14 cellular contexts compared by ENCODE assay signal in genomic region chr5:17190799-17191391, GRCh38. TPM values are rescaled to one million over a fixed set of nuclear protein-coding genes. Genes with fewer than 3 reads are reported as not detected.
DNase-seq lines count a peak whose midpoint lies in the region; ATAC-seq and TF ChIP-seq lines count a peak whose summit lies in the region.
"Had no signal": no experiment of that assay in that cellular context is flagged by ENCODE, and none has a peak within 500 bp of the region (broad histone marks: within the 10 kb centered on the region; RNA-seq: fewer than 3 reads in every experiment).

No MANE protein-coding gene starts in this region.

- H3K4me3 ChIP-seq in SJSA1 (no peak overlapping the region), skeletal muscle satellite cell (ENCODE audit: low read length) (peak overlapping the region; percentile 21)
- H3K4me3 ChIP-seq: right atrium auricular region, vagina had no signal

- H3K27ac ChIP-seq in SJSA1, result peak overlapping the region; percentile 11
- H3K27ac ChIP-seq: right atrium auricular region, vagina had no signal

- H3K9ac ChIP-seq in skeletal muscle satellite cell (ENCODE audit: low read depth, low read length), result peak overlapping the region; percentile 52

- H3K4me1 Mint-ChIP-seq in natural killer cell treated with Interleukin-12 subunit alpha and Interleukin-12 subunit beta and Interleukin-15 and Interleukin-18, amount 100 ng/mL, for 72 hours (ENCODE audit: low read depth in 2 of 2), result peaks cover 0 to 3% of the 10 kb centered on the region in 2 donors
- H3K4me1 Mint-ChIP-seq: stimulated activated effector memory CD8-positive, alpha-beta T cell treated with anti-CD3 and anti-CD28 coated beads, Interleukin-12 subunit alpha, Interleukin-12 subunit beta, amount 100 ng/mL, for 72 hours had no signal

- POLR2A ChIA-PET in HEK293T (lab: Yijun Ruan, JAX), result no interaction called here

- DNase-seq in HCEC 1CT, result peak; percentile 45
- DNase-seq in SJSA1 (ENCODE audit: low read depth in 1 of 2, low spot score in 2 of 2), result peak in 1 of 2 experiments; percentile 37
- DNase-seq in fibroblast of peridontal ligament (ENCODE audit: extremely low read depth), result peak; percentile 86
- DNase-seq in natural killer cell treated with Interleukin-12 subunit alpha and Interleukin-12 subunit beta and Interleukin-15 and Interleukin-18, amount 100 ng/mL, for 72 hours (ENCODE audit: low spot score), result no peak
- no peak for DNase-seq in NCI-H524 treated with DMSO at 0.1 percent for 48 hours (lab: John Stamatoyannopoulos, UW)
- DNase-seq in HEK293T (ENCODE audit: extremely low spot score), result no peak
- no peak for DNase-seq in NCI-H2029 treated with DMSO at 0.1 percent for 48 hours (lab: John Stamatoyannopoulos, UW)
- DNase-seq: activated gamma-delta T cell; effector memory CD4-positive, alpha-beta T cell; stimulated activated CD4-positive, alpha-beta T cell treated with anti-CD3 and anti-CD28 coated beads, Interleukin-4, amount 100 ng/mL, for 4 hours had no signal

- peak overlapping the region; percentile 53 for H3K4me2 ChIP-seq in skeletal muscle satellite cell (ENCODE audit: low read length)

- H3K9me3 ChIP-seq in SJSA1 (replicated peaks), result no peaks in the 10 kb centered on the region
- no peaks in the 10 kb centered on the region for H3K9me3 ChIP-seq in skeletal muscle satellite cell (replicated peaks; ENCODE audit: low read length)
- H3K9me3 ChIP-seq: right atrium auricular region, vagina had no signal

- H3K27ac Mint-ChIP-seq in natural killer cell treated with Interleukin-12 subunit alpha and Interleukin-12 subunit beta and Interleukin-15 and Interleukin-18, amount 100 ng/mL, for 72 hours, result no peak overlapping the region
- H3K27ac Mint-ChIP-seq: stimulated activated effector memory CD8-positive, alpha-beta T cell treated with anti-CD3 and anti-CD28 coated beads, Interleukin-12 subunit alpha, Interleukin-12 subunit beta, amount 100 ng/mL, for 72 hours had no signal

- no peaks in the 10 kb centered on the region for H3K36me3 Mint-ChIP-seq in natural killer cell treated with Interleukin-12 subunit alpha and Interleukin-12 subunit beta and Interleukin-15 and Interleukin-18, amount 100 ng/mL, for 72 hours
- H3K36me3 Mint-ChIP-seq: stimulated activated effector memory CD8-positive, alpha-beta T cell treated with anti-CD3 and anti-CD28 coated beads, Interleukin-12 subunit alpha, Interleukin-12 subunit beta, amount 100 ng/mL, for 72 hours had no signal

- peaks cover 0 to 5% of the 10 kb centered on the region in 2 donors for H3K27me3 Mint-ChIP-seq in natural killer cell treated with Interleukin-12 subunit alpha and Interleukin-12 subunit beta and Interleukin-15 and Interleukin-18, amount 100 ng/mL, for 72 hours

- CTCF ChIA-PET in HEK293T (lab: Yijun Ruan, JAX), result interaction anchor here (0.6 to 3.7 kb wide), 16 partner anchors 10 to 1030 kb away, joined by 3 to 28 read pairs (median 6); no protein-coding TSS in a partner anchor

- no peak for ATAC-seq in natural killer cell treated with Interleukin-12 subunit alpha and Interleukin-12 subunit beta and Interleukin-15 and Interleukin-18, amount 100 ng/mL, for 72 hours
- ATAC-seq: stimulated activated effector memory CD8-positive, alpha-beta T cell treated with anti-CD3 and anti-CD28 coated beads, Interleukin-12 subunit alpha, Interleukin-12 subunit beta, amount 100 ng/mL, for 72 hours had no signal

- H3K27me3 ChIP-seq in SJSA1 (replicated peaks) (no peaks in the 10 kb centered on the region), skeletal muscle satellite cell (ENCODE audit: control insufficient read depth, insufficient read depth, low read length) (no peaks in the 10 kb centered on the region)
- H3K27me3 ChIP-seq: right atrium auricular region, vagina had no signal

- H3K4me1 ChIP-seq in SJSA1 (replicated peaks) (peaks cover 45% of the 10 kb centered on the region), skeletal muscle satellite cell (ENCODE audit: control insufficient read depth, insufficient read depth, low read length) (peaks cover 47% of the 10 kb centered on the region)

- no peaks in the 10 kb centered on the region for H3K36me3 ChIP-seq in SJSA1
- H3K36me3 ChIP-seq in skeletal muscle satellite cell (ENCODE audit: insufficient read depth, low read length), result no peaks in the 10 kb centered on the region
- H3K36me3 ChIP-seq: right atrium auricular region, vagina had no signal

- no peaks in the 10 kb centered on the region for H3K9me3 Mint-ChIP-seq in natural killer cell treated with Interleukin-12 subunit alpha and Interleukin-12 subunit beta and Interleukin-15 and Interleukin-18, amount 100 ng/mL, for 72 hours
- H3K9me3 Mint-ChIP-seq: stimulated activated effector memory CD8-positive, alpha-beta T cell treated with anti-CD3 and anti-CD28 coated beads, Interleukin-12 subunit alpha, Interleukin-12 subunit beta, amount 100 ng/mL, for 72 hours had no signal

- no peak overlapping the region for H3K4me3 Mint-ChIP-seq in natural killer cell treated with Interleukin-12 subunit alpha and Interleukin-12 subunit beta and Interleukin-15 and Interleukin-18, amount 100 ng/mL, for 72 hours
- H3K4me3 Mint-ChIP-seq: stimulated activated effector memory CD8-positive, alpha-beta T cell treated with anti-CD3 and anti-CD28 coated beads, Interleukin-12 subunit alpha, Interleukin-12 subunit beta, amount 100 ng/mL, for 72 hours had no signal

TF ChIP-seq in HEK293T, 16 proteins besides CTCF, POLR2A, EP300 and RAD21:
- TF ChIP-seq BHLHE40 (IDR thresholded peaks at IDR 0.05; ENCODE audit: borderline replicate concordance) (no peak), CTBP1 (IDR thresholded peaks at IDR 0.05; ENCODE audit: borderline replicate concordance) (no peak), ARNT (IDR thresholded peaks at IDR 0.05) (no peak), NFRKB (IDR thresholded peaks at IDR 0.05) (no peak), LEF1 (IDR thresholded peaks at IDR 0.05; ENCODE audit: borderline replicate concordance) (no peak), TARDBP (IDR thresholded peaks at IDR 0.05) (no peak), FOXM1 (IDR thresholded peaks at IDR 0.05; ENCODE audit: borderline replicate concordance) (no peak), FOXA1 (IDR thresholded peaks at IDR 0.05) (no peak), SP1 (IDR thresholded peaks at IDR 0.05) (no peak), ELF4 (IDR thresholded peaks at IDR 0.05) (no peak), L3MBTL2 (conservative IDR thresholded peaks at IDR 0.05) (no peak), FOXK2 (IDR thresholded peaks at IDR 0.05) (no peak), SUZ12 (IDR thresholded peaks at IDR 0.05) (no peak), HDGF (IDR thresholded peaks at IDR 0.05; ENCODE audit: borderline replicate concordance) (no peak), ZNF384 (IDR thresholded peaks at IDR 0.05) (no peak)
- TF ChIP-seq, protein P1, sequence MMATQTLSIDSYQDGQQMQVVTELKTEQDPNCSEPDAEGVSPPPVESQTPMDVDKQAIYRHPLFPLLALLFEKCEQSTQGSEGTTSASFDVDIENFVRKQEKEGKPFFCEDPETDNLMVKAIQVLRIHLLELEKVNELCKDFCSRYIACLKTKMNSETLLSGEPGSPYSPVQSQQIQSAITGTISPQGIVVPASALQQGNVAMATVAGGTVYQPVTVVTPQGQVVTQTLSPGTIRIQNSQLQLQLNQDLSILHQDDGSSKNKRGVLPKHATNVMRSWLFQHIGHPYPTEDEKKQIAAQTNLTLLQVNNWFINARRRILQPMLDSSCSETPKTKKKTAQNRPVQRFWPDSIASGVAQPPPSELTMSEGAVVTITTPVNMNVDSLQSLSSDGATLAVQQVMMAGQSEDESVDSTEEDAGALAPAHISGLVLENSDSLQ (IDR thresholded peaks at IDR 0.05), result no peak

RNA-seq across cellular contexts. Expression of gene BASP1, which starts 26.5 kb away (rescaled TPM):
- total RNA-seq in SJSA1 (2014; rRNA removed; shearing (Covaris generic)), result 445 and 523 TPM in 2 replicates
- 57.0 and 75.8 TPM in 2 replicates for total RNA-seq in skeletal muscle satellite cell (2012; rRNA removed)
- 1 to 10 TPM; 3.9 to 8.1 TPM for total RNA-seq in natural killer cell treated with Interleukin-12 subunit alpha and Interleukin-12 subunit beta and Interleukin-15 and Interleukin-18, amount 100 ng/mL, for 72 hours

Comparison
In these comparisons a context has a peak if more than half of its experiments do, and no peak if none do; other contexts are left out.
1. DNase-seq: peak in HCEC 1CT (single experiment) and fibroblast of peridontal ligament (single experiment); none in natural killer cell treated with Interleukin-12 subunit alpha and Interleukin-12 subunit beta and Interleukin-15 and Interleukin-18, amount 100 ng/mL, for 72 hours (single experiment), NCI-H524 treated with DMSO at 0.1 percent for 48 hours (single experiment), HEK293T (single experiment) and NCI-H2029 treated with DMSO at 0.1 percent for 48 hours (single experiment).
2. RNA of gene BASP1, which starts 26.5 kb away (total RNA-seq): 445 to 523 TPM in SJSA1; 3.9 to 8.1 TPM in natural killer cell treated with Interleukin-12 subunit alpha and Interleukin-12 subunit beta and Interleukin-15 and Interleukin-18, amount 100 ng/mL, for 72 hours; every median in the first group is over 10 times any median in the second.